Comparison of ENCODE assay signal across 25 cellular contexts in genomic region chr15:67753901-67754300, GRCh38.
"Had no signal": no experiment of that assay in that cellular context is flagged by ENCODE, and none has a peak within 500 bp of the region (broad histone marks: within the 10 kb centered on the region; RNA-seq: fewer than 3 reads in every experiment).

No MANE protein-coding gene starts in this region.

- DNase-seq: activated CD4-positive, alpha-beta memory T cell treated with anti-CD3 and anti-CD28 coated beads, Interleukin-2, amount 10 ng/mL, durations not matched to agents 7 days and 5 days; activated CD4-positive, alpha-beta T cell treated with anti-CD3 and anti-CD28 coated beads for 36 hours; activated CD4-positive, alpha-beta T cell treated with anti-CD3 and anti-CD28 coated beads, Interleukin-2, amount 50 U/mL, for 1 hour; activated gamma-delta T cell treated with Interleukin-2 at 50 U/mL for 16 hours; activated naive CD4-positive, alpha-beta T cell treated with anti-CD3 and anti-CD28 coated beads, Interleukin-2, amount 10 ng/mL, durations not matched to agents 7 days and 5 days; activated naive CD8-positive, alpha-beta T cell treated with anti-CD3 and anti-CD28 coated beads for 36 hours; activated T-cell treated with anti-CD3 and anti-CD28 coated beads for 4 hours; activated T-cell treated with anti-CD3 and anti-CD28 coated beads, Interleukin-2, amount 50 U/mL, for 48 hours; anterior cingulate cortex; central memory CD4-positive, alpha-beta T cell; NCI-H1105; NCI-H1436; NCI-H1694 treated with DMSO at 0.1 percent for 48 hours; NCI-H2029 treated with DMSO at 0.1 percent for 48 hours; NCI-H345; NCI-H510A; NCI-H526 treated with DMSO at 0.1 percent for 48 hours; NCI-H82; PC-9; SHP77 treated with DMSO at 0.1 percent for 48 hours; SW 1271; WERI-Rb-1 had no signal

- H3K27me3 Mint-ChIP-seq: activated CD4-positive, alpha-beta memory T cell treated with anti-CD3 and anti-CD28 coated beads, Interleukin-2, amount 10 ng/mL, durations not matched to agents 7 days and 5 days; activated CD4-positive, alpha-beta T cell treated with anti-CD3 and anti-CD28 coated beads for 36 hours; activated naive CD4-positive, alpha-beta T cell treated with anti-CD3 and anti-CD28 coated beads, Interleukin-2, amount 10 ng/mL, durations not matched to agents 7 days and 5 days; activated naive CD8-positive, alpha-beta T cell treated with anti-CD3 and anti-CD28 coated beads for 36 hours had no signal

- H3K4me3 Mint-ChIP-seq: activated CD4-positive, alpha-beta memory T cell treated with anti-CD3 and anti-CD28 coated beads, Interleukin-2, amount 10 ng/mL, durations not matched to agents 7 days and 5 days; activated CD4-positive, alpha-beta T cell treated with anti-CD3 and anti-CD28 coated beads for 36 hours; activated naive CD4-positive, alpha-beta T cell treated with anti-CD3 and anti-CD28 coated beads, Interleukin-2, amount 10 ng/mL, durations not matched to agents 7 days and 5 days; activated naive CD8-positive, alpha-beta T cell treated with anti-CD3 and anti-CD28 coated beads for 36 hours had no signal

- H3K4me3 ChIP-seq: coronary artery, K562, PC-9 had no signal

- ATAC-seq: activated CD4-positive, alpha-beta T cell treated with anti-CD3 and anti-CD28 coated beads for 36 hours; K562 had no signal

- H3K27ac ChIP-seq: coronary artery, PC-9, WERI-Rb-1 had no signal

- H3K9me3 Mint-ChIP-seq: activated CD4-positive, alpha-beta memory T cell treated with anti-CD3 and anti-CD28 coated beads, Interleukin-2, amount 10 ng/mL, durations not matched to agents 7 days and 5 days; activated naive CD4-positive, alpha-beta T cell treated with anti-CD3 and anti-CD28 coated beads, Interleukin-2, amount 10 ng/mL, durations not matched to agents 7 days and 5 days had no signal

- H3K27ac Mint-ChIP-seq: activated CD4-positive, alpha-beta memory T cell treated with anti-CD3 and anti-CD28 coated beads, Interleukin-2, amount 10 ng/mL, durations not matched to agents 7 days and 5 days; activated CD4-positive, alpha-beta T cell treated with anti-CD3 and anti-CD28 coated beads for 36 hours; activated naive CD4-positive, alpha-beta T cell treated with anti-CD3 and anti-CD28 coated beads, Interleukin-2, amount 10 ng/mL, durations not matched to agents 7 days and 5 days; activated naive CD8-positive, alpha-beta T cell treated with anti-CD3 and anti-CD28 coated beads for 36 hours; activated T-helper 2 cell treated with anti-CD3 and anti-CD28 coated beads, Interferon-gamma antibody, Interleukin-2, Interleukin-4, amounts not matched to agents 10 μg/mL and 5 μg/mL and 100 μg/mL, durations not matched to agents 14 hours and 24 hours and 36 hours had no signal

- H3K36me3 ChIP-seq: WERI-Rb-1 had no signal
